Comparison of ENCODE assay signal across 15 cellular contexts in the genomic region with DNA sequence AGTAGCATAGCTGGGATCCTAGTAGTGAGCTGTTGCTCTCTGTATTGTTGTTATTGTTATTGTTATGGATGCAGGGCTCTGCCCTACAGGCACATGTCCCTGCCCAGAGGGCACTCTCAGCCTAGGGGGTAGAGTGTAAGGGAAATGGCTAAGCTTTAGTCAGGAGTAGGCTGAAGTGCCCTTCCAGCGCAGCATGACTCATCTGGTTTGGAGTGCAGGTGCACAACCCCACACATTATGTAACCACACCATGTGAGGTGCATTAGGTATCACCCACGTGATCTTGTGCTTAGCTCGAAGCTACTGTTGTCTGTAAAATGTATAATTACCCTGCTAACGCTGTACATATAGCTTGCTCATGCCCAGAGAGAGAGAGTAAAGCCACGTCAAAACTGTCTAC. TPM values are rescaled to one million over a fixed set of nuclear protein-coding genes. Genes with fewer than 3 reads are reported as not detected.
A peak's percentile ranks its signal among the peaks of the same experiment; 100 is the strongest.
DNase-seq lines count a peak whose midpoint lies in the region; ATAC-seq and TF ChIP-seq lines count a peak whose summit lies in the region.
"Had no signal": no experiment of that assay in that cellular context is flagged by ENCODE, and none has a peak within 500 bp of the region (broad histone marks: within the 10 kb centered on the region; RNA-seq: fewer than 3 reads in every experiment).

No MANE protein-coding gene starts in this region.

- H3K27me3 ChIP-seq in foreskin keratinocyte: no peaks in the 10 kb centered on the region
- no peaks in the 10 kb centered on the region for H3K27me3 ChIP-seq in CD8-positive, alpha-beta memory T cell (ENCODE audit: insufficient read depth, low read length, poor library complexity, severe bottlenecking)
- H3K27me3 ChIP-seq: BLaER1, right lobe of liver, uterus had no signal

- POLR2A ChIA-PET in activated CD4-positive, alpha-beta memory T cell treated with anti-CD3 and anti-CD28 coated beads for 36 hours (lab: Charles Lee): no interaction called here
- POLR2A ChIA-PET in CD8-positive, alpha-beta memory T cell (lab: Charles Lee): no interaction called here

- intact Hi-C loops in Calu3 (cut with micrococcal nuclease; ENCODE audit: unreplicated experiment): no loop called here
- intact Hi-C loops in activated CD4-positive, alpha-beta memory T cell treated with anti-CD3 and anti-CD28 coated beads for 36 hours (cut with micrococcal nuclease): no loop called here

- peak overlapping the region; percentile 58 for H3K27ac Mint-ChIP-seq in Calu3 (ENCODE audit: unreplicated experiment)
- no peak overlapping the region for H3K27ac Mint-ChIP-seq in activated CD4-positive, alpha-beta memory T cell treated with anti-CD3 and anti-CD28 coated beads for 36 hours
- H3K27ac Mint-ChIP-seq in CD8-positive, alpha-beta memory T cell: no peak overlapping the region
- H3K27ac Mint-ChIP-seq: activated T-cell treated with anti-CD3 and anti-CD28 coated beads, Interleukin-2, amount 50 U/mL, for 72 hours; brain had no signal

- H3K27ac ChIP-seq in foreskin keratinocyte: peak overlapping the region; percentile 20
- H3K27ac ChIP-seq in CD8-positive, alpha-beta memory T cell (ENCODE audit: low read depth, low read length): no peak overlapping the region
- H3K27ac ChIP-seq: BLaER1, right lobe of liver, uterus had no signal

- peaks cover 3% of the 10 kb centered on the region for H3K9me3 Mint-ChIP-seq in Calu3 (ENCODE audit: low read depth, unreplicated experiment)
- no peaks in the 10 kb centered on the region for H3K9me3 Mint-ChIP-seq in activated CD4-positive, alpha-beta memory T cell treated with anti-CD3 and anti-CD28 coated beads for 36 hours
- no peaks in the 10 kb centered on the region for H3K9me3 Mint-ChIP-seq in CD8-positive, alpha-beta memory T cell
- H3K9me3 Mint-ChIP-seq: brain had no signal

- peaks cover 55% of the 10 kb centered on the region for H3K4me1 Mint-ChIP-seq in Calu3 (ENCODE audit: low read depth, unreplicated experiment)
- no peaks in the 10 kb centered on the region for H3K4me1 Mint-ChIP-seq in activated CD4-positive, alpha-beta memory T cell treated with anti-CD3 and anti-CD28 coated beads for 36 hours (ENCODE audit: low read depth)
- peaks cover 0 to 3% (median 0%) of the 10 kb centered on the region in 3 donors for H3K4me1 Mint-ChIP-seq in CD8-positive, alpha-beta memory T cell

- H3K36me3 Mint-ChIP-seq in Calu3 (ENCODE audit: insufficient read depth, unreplicated experiment): peaks cover 6% of the 10 kb centered on the region
- H3K36me3 Mint-ChIP-seq in activated CD4-positive, alpha-beta memory T cell treated with anti-CD3 and anti-CD28 coated beads for 36 hours: no peaks in the 10 kb centered on the region
- no peaks in the 10 kb centered on the region for H3K36me3 Mint-ChIP-seq in CD8-positive, alpha-beta memory T cell
- H3K36me3 Mint-ChIP-seq: brain had no signal

- H3K36me3 ChIP-seq in CD8-positive, alpha-beta memory T cell (ENCODE audit: insufficient read depth, low read length): no peaks in the 10 kb centered on the region
- H3K36me3 ChIP-seq: BLaER1, right lobe of liver, uterus had no signal

- no peak overlapping the region for H3K4me3 ChIP-seq in CD8-positive, alpha-beta memory T cell (ENCODE audit: low read length)
- H3K4me3 ChIP-seq: BLaER1, right lobe of liver, uterus had no signal

- no peak overlapping the region for H3K4me3 Mint-ChIP-seq in Calu3 (ENCODE audit: low read depth, unreplicated experiment)
- H3K4me3 Mint-ChIP-seq in activated CD4-positive, alpha-beta memory T cell treated with anti-CD3 and anti-CD28 coated beads for 36 hours: no peak overlapping the region
- H3K4me3 Mint-ChIP-seq in CD8-positive, alpha-beta memory T cell: no peak overlapping the region
- H3K4me3 Mint-ChIP-seq: activated T-cell treated with anti-CD3 and anti-CD28 coated beads, Interleukin-2, amount 50 U/mL, for 72 hours; brain had no signal

- H3K9me3 ChIP-seq in CD8-positive, alpha-beta memory T cell (ENCODE audit: low read length): no peaks in the 10 kb centered on the region
- H3K9me3 ChIP-seq: BLaER1, right lobe of liver, uterus had no signal

- H3K4me1 ChIP-seq in foreskin keratinocyte: peaks cover 17% of the 10 kb centered on the region
- no peaks in the 10 kb centered on the region for H3K4me1 ChIP-seq in CD8-positive, alpha-beta memory T cell (ENCODE audit: insufficient read depth, low read length)
- H3K4me1 ChIP-seq: BLaER1, uterus had no signal

- no peak for TF ChIP-seq CTCF in Calu3 (IDR thresholded peaks at IDR 0.05; ENCODE audit: unreplicated experiment)
- no peak for TF ChIP-seq CTCF in foreskin keratinocyte (conservative IDR thresholded peaks at IDR 0.05)

- no TSS peak for BruUV-seq in Calu3 (replicated peaks; lab: Mats Ljungman, UMichigan)

- H3K27me3 Mint-ChIP-seq in Calu3 (ENCODE audit: unreplicated experiment): no peaks in the 10 kb centered on the region
- H3K27me3 Mint-ChIP-seq in activated CD4-positive, alpha-beta memory T cell treated with anti-CD3 and anti-CD28 coated beads for 36 hours: peaks cover 1% of the 10 kb centered on the region
- H3K27me3 Mint-ChIP-seq in CD8-positive, alpha-beta memory T cell: no peaks in the 10 kb centered on the region
- H3K27me3 Mint-ChIP-seq: brain had no signal

- peak; percentile 79 for DNase-seq in Calu3
- peak; percentile 57 for DNase-seq in HK-2 (ENCODE audit: unreplicated experiment)
- DNase-seq in NCI-H510A (lab: John Stamatoyannopoulos, UW): peak; percentile 89
- peak; percentile 89 to 92 for DNase-seq in foreskin keratinocyte
- no peak for DNase-seq in activated CD4-positive, alpha-beta memory T cell treated with anti-CD3 and anti-CD28 coated beads for 36 hours
- no peak for DNase-seq in CD8-positive, alpha-beta memory T cell
- DNase-seq in NCI-H524 treated with DMSO at 0.1 percent for 48 hours (lab: John Stamatoyannopoulos, UW): no peak
- DNase-seq in HCEC 1CT: no peak
- DNase-seq: activated T-cell treated with anti-CD3 and anti-CD28 coated beads, Interleukin-2, amount 50 U/mL, for 72 hours; erythroblast; right lobe of liver; uterus had no signal

- CTCF ChIA-PET in Calu3 (lab: Charles Lee): interaction anchor here (0.8 to 1.3 kb wide), 3 partner anchors 9 to 456 kb away, joined by 3 to 4 read pairs (median 4); a partner anchor contains a TSS
- CTCF ChIA-PET in activated CD4-positive, alpha-beta memory T cell treated with anti-CD3 and anti-CD28 coated beads for 36 hours (lab: Charles Lee): no interaction called here
- CTCF ChIA-PET in CD8-positive, alpha-beta memory T cell (lab: Charles Lee): interaction anchor here (1.3 to 2.2 kb wide), 2 partner anchors 9 to 48 kb away, joined by 3 to 6 read pairs; a partner anchor contains a TSS

- peak; percentile 97 for ATAC-seq in foreskin keratinocyte
- ATAC-seq: Panc1 had no signal

RNA-seq across cellular contexts. Expression of a gene that starts 48.3 kb away (rescaled TPM):
- total RNA-seq in Calu3 (2022) (84.9 and 91.4 TPM in 2 replicates), foreskin keratinocyte (111 and 116 TPM in 2 replicates)
- 45.3 and 50.3 TPM in 2 replicates for polyA plus RNA-seq in foreskin keratinocyte
- 10 to 100 TPM; 15.7 to 17.7 TPM for total RNA-seq in activated CD4-positive, alpha-beta memory T cell treated with anti-CD3 and anti-CD28 coated beads for 36 hours
- total RNA-seq in CD8-positive, alpha-beta memory T cell: 10 to 100 TPM; 36.0 to 37.0 TPM
- 19.8 TPM for polyA plus RNA-seq in CD8-positive, alpha-beta memory T cell

Comparison
In these comparisons a context has a peak if more than half of its experiments do, and no peak if none do; other contexts are left out.
1. DNase-seq: peak in Calu3 (single experiment), HK-2 (single experiment), NCI-H510A (single experiment) and foreskin keratinocyte (2 of 2); none in activated CD4-positive, alpha-beta memory T cell treated with anti-CD3 and anti-CD28 coated beads for 36 hours (single experiment), CD8-positive, alpha-beta memory T cell (0 of 5), NCI-H524 treated with DMSO at 0.1 percent for 48 hours (single experiment) and HCEC 1CT (single experiment).